14 cellular contexts compared by ENCODE assay signal in genomic region chr14:97010491-97011160, GRCh38.
DNase-seq lines count a peak whose midpoint lies in the region; ATAC-seq and TF ChIP-seq lines count a peak whose summit lies in the region.
"Had no signal": no experiment of that assay in that cellular context is flagged by ENCODE, and none has a peak within 500 bp of the region (broad histone marks: within the 10 kb centered on the region; RNA-seq: fewer than 3 reads in every experiment).

No MANE protein-coding gene starts in this region.

- TF ChIP-seq POLR2A in NB4 (IDR thresholded peaks at IDR 0.05; ENCODE audit: extremely low read depth, insufficient read length): no peak

- H3K36me3 ChIP-seq in BE2C: no peaks in the 10 kb centered on the region
- H3K36me3 ChIP-seq: sigmoid colon had no signal

- intact Hi-C loops in head of caudate nucleus (cut with DNase I): no loop called here

- no peaks in the 10 kb centered on the region for H3K27me3 ChIP-seq in BE2C
- H3K27me3 ChIP-seq: sigmoid colon had no signal

- ATAC-seq in GM18858 (IDR thresholded peaks at IDR 0.05; ENCODE audit: unreplicated experiment) (no peak), GM19455 (IDR thresholded peaks at IDR 0.05; ENCODE audit: unreplicated experiment) (no peak), HG03521 (IDR thresholded peaks at IDR 0.05; ENCODE audit: unreplicated experiment) (no peak)
- ATAC-seq: activated T-helper 17 cell treated with anti-CD3 and anti-CD28 coated beads, Interleukin-2, amount 50 U/mL, for 72 hours; stimulated activated naive B cell treated with anti-CD40 and anti-IgM and Interleukin-4, amounts not matched to agents 10 μg/mL and 1 μg/mL and 100 μg/mL, for 72 hours had no signal

- no peak for DNase-seq in BE2C
- no peak for DNase-seq in GM10266 (ENCODE audit: extremely low spot score)
- DNase-seq in NB4 (ENCODE audit: low read depth): peak; percentile 11
- peak in 31 of 42 donors; percentile 18 to 85 (median 48) for DNase-seq in head of caudate nucleus
- DNase-seq: activated CD4-positive, CD25-positive, alpha-beta regulatory T cell treated with anti-CD3 and anti-CD28 coated beads, Interleukin-2, amount 50 U/mL, for 72 hours; kidney; NCI-H1092 treated with DMSO at 0.1 percent for 48 hours; NCI-H526 treated with DMSO at 0.1 percent for 48 hours; sigmoid colon; stimulated activated naive B cell treated with anti-CD40 and anti-IgM and Interleukin-4, amounts not matched to agents 10 μg/mL and 1 μg/mL and 100 μg/mL, for 72 hours had no signal

- TF ChIP-seq CTCF in BE2C (IDR thresholded peaks at IDR 0.05; ENCODE audit: low read depth, low read length) (peak; percentile 28), GM10266 (IDR thresholded peaks at IDR 0.05; ENCODE audit: control insufficient read depth, insufficient read depth, low read depth, missing control alignments) (peak; percentile 23), NB4 (IDR thresholded peaks at IDR 0.05; ENCODE audit: low read depth, low read length) (peak; percentile 12)

- H3K4me3 ChIP-seq in BE2C (ENCODE audit: low read depth, low read length) (no peak overlapping the region), NB4 (ENCODE audit: low read depth, low read length) (no peak overlapping the region)
- H3K4me3 ChIP-seq: sigmoid colon had no signal

- no peaks in the 10 kb centered on the region for H3K9me3 ChIP-seq in BE2C
- H3K9me3 ChIP-seq: sigmoid colon had no signal

- no peaks in the 10 kb centered on the region for H3K4me1 ChIP-seq in BE2C

Comparison
In these comparisons a context has a peak if more than half of its experiments do, and no peak if none do; other contexts are left out.
1. DNase-seq: peak in NB4 (single experiment) and head of caudate nucleus (31 of 42); none in BE2C (single experiment) and GM10266 (single experiment).
2. Peak in every context shown above with its lines, with median percentiles within 50 percentile points of each other: CTCF ChIP-seq.